Comparison of ENCODE assay signal across 8 cellular contexts in the genomic region with DNA sequence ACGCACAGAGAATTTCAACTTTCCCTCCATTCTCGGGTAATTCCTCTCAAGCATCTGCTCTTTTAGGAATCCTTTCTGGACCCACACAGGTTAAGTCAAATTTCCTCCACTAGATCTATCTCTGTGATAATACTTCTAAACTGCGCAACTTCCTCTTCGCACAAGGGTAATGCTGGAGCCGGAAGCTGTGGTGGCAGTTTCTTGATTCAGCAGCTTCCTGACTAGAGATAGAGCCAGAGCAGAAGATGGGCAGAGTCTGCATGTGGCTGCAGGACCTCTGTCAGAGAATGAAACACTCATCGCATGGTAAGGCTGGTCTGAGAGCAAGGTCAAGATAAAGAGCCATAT. TPM values are rescaled to one million over a fixed set of nuclear protein-coding genes. Genes with fewer than 3 reads are reported as not detected.
DNase-seq lines count a peak whose midpoint lies in the region; ATAC-seq and TF ChIP-seq lines count a peak whose summit lies in the region.

No MANE protein-coding gene starts in this region.

- CTCF ChIA-PET in activated CD8-positive, alpha-beta memory T cell treated with anti-CD3 and anti-CD28 coated beads, Interleukin-2, amount 10 ng/mL, durations not matched to agents 7 days and 5 days (lab: Charles Lee) = interaction anchor here (0.7 to 7.9 kb wide), 8 partner anchors 12 to 143 kb away, joined by 3 to 94 read pairs (median 4); a partner anchor contains a TSS

- H3K27me3 Mint-ChIP-seq in CD4-positive, CD25-positive, alpha-beta regulatory T cell = peaks cover under 1% of the 10 kb centered on the region
- no peaks in the 10 kb centered on the region for H3K27me3 Mint-ChIP-seq in activated CD8-positive, alpha-beta memory T cell treated with anti-CD3 and anti-CD28 coated beads, Interleukin-2, amount 10 ng/mL, durations not matched to agents 7 days and 5 days

- no peak for TF ChIP-seq CTCF in ovary (IDR thresholded peaks at IDR 0.05)

- H3K4me1 ChIP-seq in CD4-positive, CD25-positive, alpha-beta regulatory T cell (ENCODE audit: control insufficient read depth, insufficient read depth, low read length, poor library complexity, severe bottlenecking) = peaks cover 67% of the 10 kb centered on the region
- H3K4me1 ChIP-seq in ovary (ENCODE audit: insufficient read depth) = peaks cover under 1% of the 10 kb centered on the region

- intact Hi-C loops in ovary (cut with DNase I) = no loop called here

- no peaks in the 10 kb centered on the region for H3K9me3 Mint-ChIP-seq in CD4-positive, CD25-positive, alpha-beta regulatory T cell
- no peaks in the 10 kb centered on the region for H3K9me3 Mint-ChIP-seq in activated CD8-positive, alpha-beta memory T cell treated with anti-CD3 and anti-CD28 coated beads, Interleukin-2, amount 10 ng/mL, durations not matched to agents 7 days and 5 days (ENCODE audit: low read depth)
- H3K9me3 Mint-ChIP-seq in stimulated activated effector memory CD8-positive, alpha-beta T cell treated with anti-CD3 and anti-CD28 coated beads, Interleukin-12 subunit alpha, Interleukin-12 subunit beta, amount 100 ng/mL, for 72 hours = no peaks in the 10 kb centered on the region

- in situ Hi-C loops in KBM-7 (cut with MboI; ENCODE audit: low pct_unique_long_range_greater_than_20kb, low sequenced_read_pairs) = no loop called here

- TF ChIP-seq EP300 in ovary (IDR thresholded peaks at IDR 0.05) = no peak

- no peaks in the 10 kb centered on the region for H3K27me3 ChIP-seq in CD4-positive, CD25-positive, alpha-beta regulatory T cell (ENCODE audit: control insufficient read depth, insufficient read depth, low read length)
- H3K27me3 ChIP-seq in layer of hippocampus (ENCODE audit: control insufficient read depth, insufficient read depth, low read length) (no peaks in the 10 kb centered on the region), ovary (no peaks in the 10 kb centered on the region)

- H3K4me3 Mint-ChIP-seq in CD4-positive, CD25-positive, alpha-beta regulatory T cell = peak overlapping the region; percentile 82 to 96 (median 92)
- peak overlapping the region; percentile 82 for H3K4me3 Mint-ChIP-seq in activated CD8-positive, alpha-beta memory T cell treated with anti-CD3 and anti-CD28 coated beads, Interleukin-2, amount 10 ng/mL, durations not matched to agents 7 days and 5 days
- peak overlapping the region; percentile 73 for H3K4me3 Mint-ChIP-seq in stimulated activated effector memory CD8-positive, alpha-beta T cell treated with anti-CD3 and anti-CD28 coated beads, Interleukin-12 subunit alpha, Interleukin-12 subunit beta, amount 100 ng/mL, for 72 hours

- peak; percentile 75 to 95 (median 86) for DNase-seq in CD4-positive, CD25-positive, alpha-beta regulatory T cell
- DNase-seq in KBM-7 = peak; percentile 95
- peak; percentile 94 for DNase-seq in activated CD8-positive, alpha-beta memory T cell treated with anti-CD3 and anti-CD28 coated beads, Interleukin-2, amount 10 ng/mL, durations not matched to agents 7 days and 5 days
- DNase-seq in stimulated activated effector memory CD8-positive, alpha-beta T cell treated with anti-CD3 and anti-CD28 coated beads, Interleukin-12 subunit alpha, Interleukin-12 subunit beta, amount 100 ng/mL, for 72 hours (ENCODE audit: low spot score in 2 of 2) = peak; percentile 48 to 81
- no peak for DNase-seq in epidermal melanocyte (ENCODE audit: insufficient read length, low spot score)
- DNase-seq in ovary = no peak

- peak overlapping the region; percentile 86 for H3K27ac ChIP-seq in CD4-positive, CD25-positive, alpha-beta regulatory T cell (ENCODE audit: insufficient read depth, low read length, poor library complexity, severe bottlenecking)
- H3K27ac ChIP-seq in layer of hippocampus (ENCODE audit: low read depth, low read length) = peak overlapping the region; percentile 30
- no peak overlapping the region for H3K27ac ChIP-seq in ovary

- H3K9me3 ChIP-seq in CD4-positive, CD25-positive, alpha-beta regulatory T cell (ENCODE audit: control insufficient read depth in 2 of 2, low read length in 2 of 2) = no peaks in the 10 kb centered on the region
- no peaks in the 10 kb centered on the region for H3K9me3 ChIP-seq in ovary

- peaks cover 2% of the 10 kb centered on the region for H3K36me3 ChIP-seq in CD4-positive, CD25-positive, alpha-beta regulatory T cell (ENCODE audit: control insufficient read depth, insufficient read depth, low read length)
- H3K36me3 ChIP-seq in ovary = no peaks in the 10 kb centered on the region

- peak; percentile 85 to 88 for ATAC-seq in CD4-positive, CD25-positive, alpha-beta regulatory T cell (ENCODE audit: low read depth in 2 of 2)
- ATAC-seq in GM21381 (IDR thresholded peaks at IDR 0.05; ENCODE audit: unreplicated experiment) = peak; percentile 84
- peak; percentile 75 for ATAC-seq in activated CD8-positive, alpha-beta memory T cell treated with anti-CD3 and anti-CD28 coated beads, Interleukin-2, amount 10 ng/mL, durations not matched to agents 7 days and 5 days
- peak; percentile 80 for ATAC-seq in stimulated activated effector memory CD8-positive, alpha-beta T cell treated with anti-CD3 and anti-CD28 coated beads, Interleukin-12 subunit alpha, Interleukin-12 subunit beta, amount 100 ng/mL, for 72 hours

- peaks cover 18 to 76% (median 48%) of the 10 kb centered on the region in 4 donors for H3K4me1 Mint-ChIP-seq in CD4-positive, CD25-positive, alpha-beta regulatory T cell
- peaks cover 53% of the 10 kb centered on the region for H3K4me1 Mint-ChIP-seq in activated CD8-positive, alpha-beta memory T cell treated with anti-CD3 and anti-CD28 coated beads, Interleukin-2, amount 10 ng/mL, durations not matched to agents 7 days and 5 days
- H3K4me1 Mint-ChIP-seq in stimulated activated effector memory CD8-positive, alpha-beta T cell treated with anti-CD3 and anti-CD28 coated beads, Interleukin-12 subunit alpha, Interleukin-12 subunit beta, amount 100 ng/mL, for 72 hours = peaks cover 47% of the 10 kb centered on the region

- peaks cover 4% of the 10 kb centered on the region for H3K36me3 Mint-ChIP-seq in CD4-positive, CD25-positive, alpha-beta regulatory T cell
- H3K36me3 Mint-ChIP-seq in activated CD8-positive, alpha-beta memory T cell treated with anti-CD3 and anti-CD28 coated beads, Interleukin-2, amount 10 ng/mL, durations not matched to agents 7 days and 5 days = peaks cover 18% of the 10 kb centered on the region
- peaks cover 12% of the 10 kb centered on the region for H3K36me3 Mint-ChIP-seq in stimulated activated effector memory CD8-positive, alpha-beta T cell treated with anti-CD3 and anti-CD28 coated beads, Interleukin-12 subunit alpha, Interleukin-12 subunit beta, amount 100 ng/mL, for 72 hours

- peak overlapping the region; percentile 100 for H3K4me3 ChIP-seq in CD4-positive, CD25-positive, alpha-beta regulatory T cell (ENCODE audit: low read depth, low read length)
- no peak overlapping the region for H3K4me3 ChIP-seq in ovary

- peak overlapping the region; percentile 95 to 100 (median 96) for H3K27ac Mint-ChIP-seq in CD4-positive, CD25-positive, alpha-beta regulatory T cell
- peak overlapping the region; percentile 94 for H3K27ac Mint-ChIP-seq in activated CD8-positive, alpha-beta memory T cell treated with anti-CD3 and anti-CD28 coated beads, Interleukin-2, amount 10 ng/mL, durations not matched to agents 7 days and 5 days
- peak overlapping the region; percentile 92 for H3K27ac Mint-ChIP-seq in stimulated activated effector memory CD8-positive, alpha-beta T cell treated with anti-CD3 and anti-CD28 coated beads, Interleukin-12 subunit alpha, Interleukin-12 subunit beta, amount 100 ng/mL, for 72 hours

- WGBS in ovary, 3 donors = 72 to 88% (median 82%) methylated on average over 6 of the region's 6 CpGs

- TF ChIP-seq POLR2A in ovary (IDR thresholded peaks at IDR 0.05) = no peak

RNA-seq across cellular contexts. Expression of a gene that starts 11.1 kb away (rescaled TPM):
- 241 TPM for total RNA-seq in CD4-positive, CD25-positive, alpha-beta regulatory T cell
- polyA plus RNA-seq in CD4-positive, CD25-positive, alpha-beta regulatory T cell = 100 to 1,000 TPM; 351 to 429 (median 379) TPM
- total RNA-seq in activated CD8-positive, alpha-beta memory T cell treated with anti-CD3 and anti-CD28 coated beads, Interleukin-2, amount 10 ng/mL, durations not matched to agents 7 days and 5 days = 100 to 1,000 TPM; 118 to 149 TPM
- total RNA-seq in ovary = 10 to 100 TPM; 18.0 to 37.6 (median 23.7) TPM
- polyA plus RNA-seq in ovary = 10 to 100 TPM; 22.0 to 26.8 TPM

Comparison
In these comparisons a context has a peak if more than half of its experiments do, and no peak if none do; other contexts are left out.
1. DNase-seq: peak in CD4-positive, CD25-positive, alpha-beta regulatory T cell (3 of 3), KBM-7 (single experiment), activated CD8-positive, alpha-beta memory T cell treated with anti-CD3 and anti-CD28 coated beads, Interleukin-2, amount 10 ng/mL, durations not matched to agents 7 days and 5 days (single experiment) and stimulated activated effector memory CD8-positive, alpha-beta T cell treated with anti-CD3 and anti-CD28 coated beads, Interleukin-12 subunit alpha, Interleukin-12 subunit beta, amount 100 ng/mL, for 72 hours (2 of 2); none in epidermal melanocyte (single experiment) and ovary (0 of 5).
2. H3K27ac ChIP-seq: peak in CD4-positive, CD25-positive, alpha-beta regulatory T cell (single experiment) and layer of hippocampus (single experiment); none in ovary (0 of 2).
3. Peak in every context shown above with its lines, with median percentiles within 50 percentile points of each other: ATAC-seq, H3K27ac Mint-ChIP-seq and H3K4me3 Mint-ChIP-seq.